Comparison of ENCODE assay signal across 8 cellular contexts in genomic region chr7:44309271-44310091, GRCh38. TPM values are rescaled to one million over a fixed set of nuclear protein-coding genes. Genes with fewer than 3 reads are reported as not detected.
DNase-seq lines count a peak whose midpoint lies in the region; ATAC-seq and TF ChIP-seq lines count a peak whose summit lies in the region.

No MANE protein-coding gene starts in this region.

- no peaks in the 10 kb centered on the region for H3F3A ChIP-seq in DOHH2 (ENCODE audit: control insufficient read depth, insufficient read depth)

- no peaks in the 10 kb centered on the region for H4K20me1 ChIP-seq in DOHH2 (ENCODE audit: control insufficient read depth, insufficient read depth, low read depth, low read length)

- no peaks in the 10 kb centered on the region for H3K9me3 ChIP-seq in DOHH2 (ENCODE audit: control insufficient read depth, insufficient read depth, low read length)

- peak overlapping the region; percentile 48 for H3K4me2 ChIP-seq in DOHH2 (ENCODE audit: low read length)

- H3K27me3 ChIP-seq in DOHH2 (ENCODE audit: control insufficient read depth, low read length), result peaks cover 20% of the 10 kb centered on the region
- peaks cover 8% of the 10 kb centered on the region for H3K27me3 ChIP-seq in kidney epithelial cell (ENCODE audit: control insufficient read depth, insufficient read depth, low read length)

- H3K36me3 ChIP-seq in DOHH2 (ENCODE audit: control insufficient read depth, low read length) (no peaks in the 10 kb centered on the region), kidney epithelial cell (ENCODE audit: control insufficient read depth, insufficient read depth, low read length) (no peaks in the 10 kb centered on the region)

- peaks cover 15% of the 10 kb centered on the region for H3K4me1 ChIP-seq in DOHH2 (ENCODE audit: control insufficient read depth, low read length)

- H3K4me3 ChIP-seq in DOHH2 (ENCODE audit: low read length) (peak overlapping the region; percentile 38), kidney epithelial cell (ENCODE audit: low read depth, low read length) (peak overlapping the region; percentile 24)

- ATAC-seq in GM21825 (IDR thresholded peaks at IDR 0.05; ENCODE audit: unreplicated experiment), result no peak
- no peak for ATAC-seq in HG03196 (IDR thresholded peaks at IDR 0.05; ENCODE audit: unreplicated experiment)

- TF ChIP-seq CTCF in DOHH2 (IDR thresholded peaks at IDR 0.05; ENCODE audit: low read depth, low read length, poor library complexity, severe bottlenecking) (no peak), kidney epithelial cell (IDR thresholded peaks at IDR 0.05; ENCODE audit: insufficient read depth, low read length, poor library complexity, severe bottlenecking) (no peak)

- H3K79me2 ChIP-seq in DOHH2 (ENCODE audit: control insufficient read depth, low read length), result no peaks in the 10 kb centered on the region

- H3K27ac ChIP-seq in DOHH2 (ENCODE audit: low read depth, low read length), result no peak overlapping the region
- H3K27ac ChIP-seq in caudate nucleus (ENCODE audit: low read depth, low read length), result peak overlapping the region; percentile 54

- no peaks in the 10 kb centered on the region for H3K9me2 ChIP-seq in DOHH2 (replicated peaks; ENCODE audit: control insufficient read depth, low read length)

- DNase-seq in MV-4-11 (lab: John Stamatoyannopoulos, UW) (peak; percentile 32), caudate nucleus (lab: John Stamatoyannopoulos, UW) (peak in 5 of 61 donors; percentile 38 to 51 (median 46)), kidney epithelial cell (ENCODE audit: low read depth) (no peak), GM19240 (ENCODE audit: insufficient read length, low spot score) (no peak)
- DNase-seq in stimulated activated CD4-positive, alpha-beta T cell treated with anti-CD3 and anti-CD28 coated beads, Interleukin-12 subunit alpha, Interleukin-12 subunit beta, amount 100 ng/mL, for 48 hours (ENCODE audit: low read depth in 2 of 3, low spot score in 1 of 3), result peak in 2 of 3 donors; percentile 17 to 37

RNA-seq across cellular contexts. Expression of gene CAMK2B, which starts 15.9 kb away (rescaled TPM):
- 0.68 TPM in 1 of 2 replicates, not detected in the other for total RNA-seq in kidney epithelial cell

Comparison
In these comparisons a context has a peak if more than half of its experiments do, and no peak if none do; other contexts are left out.
1. DNase-seq: peak in MV-4-11 (single experiment) and stimulated activated CD4-positive, alpha-beta T cell treated with anti-CD3 and anti-CD28 coated beads, Interleukin-12 subunit alpha, Interleukin-12 subunit beta, amount 100 ng/mL, for 48 hours (2 of 3); none in kidney epithelial cell (single experiment) and GM19240 (single experiment).